1 cellular context compared by ENCODE assay signal in the genomic region with DNA sequence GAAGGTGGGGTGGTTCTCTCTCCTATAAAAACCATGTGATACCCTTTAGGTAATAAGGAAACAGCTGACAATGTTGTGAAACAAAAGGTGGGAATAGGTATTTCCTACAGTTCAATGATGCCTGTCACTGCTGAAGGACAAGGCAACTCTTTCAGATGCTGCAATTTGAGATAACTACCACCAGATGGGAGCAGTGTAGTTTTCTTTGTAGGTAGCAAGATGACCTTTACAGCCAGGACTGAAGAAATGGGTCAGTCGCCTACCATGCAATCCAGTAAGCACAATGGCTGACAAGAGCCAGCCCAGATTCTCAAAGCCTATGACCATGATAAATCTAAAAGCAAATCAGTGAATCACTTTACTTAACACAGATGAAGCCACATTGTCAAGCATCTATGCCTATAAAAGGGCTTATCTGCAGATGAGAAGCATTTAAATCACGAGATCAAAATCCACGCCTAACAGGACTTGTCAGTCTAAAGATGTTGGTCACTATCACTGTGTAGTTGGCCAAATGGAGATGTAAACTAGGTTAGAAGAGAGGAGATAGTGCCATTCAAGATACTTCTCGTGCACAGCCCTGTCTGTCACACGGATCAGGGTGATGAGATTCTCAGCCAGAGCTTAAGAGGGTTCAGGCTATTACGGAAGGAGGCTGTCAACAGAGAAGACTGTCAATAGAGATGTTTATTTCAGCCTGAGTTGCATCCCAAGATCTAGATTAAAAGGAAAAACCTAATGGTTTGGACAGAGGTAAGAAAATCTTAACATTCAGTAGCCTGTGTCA.
A peak's percentile ranks its signal among the peaks of the same experiment; 100 is the strongest.
TF ChIP-seq lines count a peak whose summit lies in the region.

No MANE protein-coding gene starts in this region.

TF ChIP-seq in GM12878, 131 proteins besides CTCF, POLR2A, EP300 and RAD21 (continued from another document):
- TF ChIP-seq, protein P1, sequence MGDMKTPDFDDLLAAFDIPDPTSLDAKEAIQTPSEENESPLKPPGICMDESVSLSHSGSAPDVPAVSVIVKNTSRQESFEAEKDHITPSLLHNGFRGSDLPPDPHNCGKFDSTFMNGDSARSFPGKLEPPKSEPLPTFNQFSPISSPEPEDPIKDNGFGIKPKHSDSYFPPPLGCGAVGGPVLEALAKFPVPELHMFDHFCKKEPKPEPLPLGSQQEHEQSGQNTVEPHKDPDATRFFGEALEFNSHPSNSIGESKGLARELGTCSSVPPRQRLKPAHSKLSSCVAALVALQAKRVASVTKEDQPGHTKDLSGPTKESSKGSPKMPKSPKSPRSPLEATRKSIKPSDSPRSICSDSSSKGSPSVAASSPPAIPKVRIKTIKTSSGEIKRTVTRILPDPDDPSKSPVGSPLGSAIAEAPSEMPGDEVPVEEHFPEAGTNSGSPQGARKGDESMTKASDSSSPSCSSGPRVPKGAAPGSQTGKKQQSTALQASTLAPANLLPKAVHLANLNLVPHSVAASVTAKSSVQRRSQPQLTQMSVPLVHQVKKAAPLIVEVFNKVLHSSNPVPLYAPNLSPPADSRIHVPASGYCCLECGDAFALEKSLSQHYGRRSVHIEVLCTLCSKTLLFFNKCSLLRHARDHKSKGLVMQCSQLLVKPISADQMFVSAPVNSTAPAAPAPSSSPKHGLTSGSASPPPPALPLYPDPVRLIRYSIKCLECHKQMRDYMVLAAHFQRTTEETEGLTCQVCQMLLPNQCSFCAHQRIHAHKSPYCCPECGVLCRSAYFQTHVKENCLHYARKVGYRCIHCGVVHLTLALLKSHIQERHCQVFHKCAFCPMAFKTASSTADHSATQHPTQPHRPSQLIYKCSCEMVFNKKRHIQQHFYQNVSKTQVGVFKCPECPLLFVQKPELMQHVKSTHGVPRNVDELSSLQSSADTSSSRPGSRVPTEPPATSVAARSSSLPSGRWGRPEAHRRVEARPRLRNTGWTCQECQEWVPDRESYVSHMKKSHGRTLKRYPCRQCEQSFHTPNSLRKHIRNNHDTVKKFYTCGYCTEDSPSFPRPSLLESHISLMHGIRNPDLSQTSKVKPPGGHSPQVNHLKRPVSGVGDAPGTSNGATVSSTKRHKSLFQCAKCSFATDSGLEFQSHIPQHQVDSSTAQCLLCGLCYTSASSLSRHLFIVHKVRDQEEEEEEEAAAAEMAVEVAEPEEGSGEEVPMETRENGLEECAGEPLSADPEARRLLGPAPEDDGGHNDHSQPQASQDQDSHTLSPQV (IDR thresholded peaks at IDR 0.05), result no peak
- no peak for TF ChIP-seq SUPT20H (IDR thresholded peaks at IDR 0.05; ENCODE audit: borderline replicate concordance, control insufficient read depth, low read depth, low read length)
- TF ChIP-seq RUNX3 (IDR thresholded peaks at IDR 0.05; ENCODE audit: low read length), result no peak
- TF ChIP-seq STAT3 (IDR thresholded peaks at IDR 0.05; ENCODE audit: low read depth, low read length), result no peak
- TF ChIP-seq RBBP5 (conservative IDR thresholded peaks at IDR 0.05), result no peak
- TF ChIP-seq SMC3 (IDR thresholded peaks at IDR 0.05; ENCODE audit: borderline replicate concordance, low read length), result peak; percentile 88
- TF ChIP-seq, protein P2, sequence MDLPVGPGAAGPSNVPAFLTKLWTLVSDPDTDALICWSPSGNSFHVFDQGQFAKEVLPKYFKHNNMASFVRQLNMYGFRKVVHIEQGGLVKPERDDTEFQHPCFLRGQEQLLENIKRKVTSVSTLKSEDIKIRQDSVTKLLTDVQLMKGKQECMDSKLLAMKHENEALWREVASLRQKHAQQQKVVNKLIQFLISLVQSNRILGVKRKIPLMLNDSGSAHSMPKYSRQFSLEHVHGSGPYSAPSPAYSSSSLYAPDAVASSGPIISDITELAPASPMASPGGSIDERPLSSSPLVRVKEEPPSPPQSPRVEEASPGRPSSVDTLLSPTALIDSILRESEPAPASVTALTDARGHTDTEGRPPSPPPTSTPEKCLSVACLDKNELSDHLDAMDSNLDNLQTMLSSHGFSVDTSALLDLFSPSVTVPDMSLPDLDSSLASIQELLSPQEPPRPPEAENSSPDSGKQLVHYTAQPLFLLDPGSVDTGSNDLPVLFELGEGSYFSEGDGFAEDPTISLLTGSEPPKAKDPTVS (IDR thresholded peaks at IDR 0.05; ENCODE audit: low read depth, low read length), result no peak
- TF ChIP-seq IKZF1 (conservative IDR thresholded peaks at IDR 0.05), result no peak
- TF ChIP-seq RB1 (IDR thresholded peaks at IDR 0.05; ENCODE audit: borderline replicate concordance), result no peak
- no peak for TF ChIP-seq ETV6 (conservative IDR thresholded peaks at IDR 0.05 in 1 of 2, IDR thresholded peaks at IDR 0.05 in 1 of 2; ENCODE audit: borderline replicate concordance in 1 of 2, low read depth in 1 of 2)
- no peak for TF ChIP-seq DPF2 (IDR thresholded peaks at IDR 0.05)
- TF ChIP-seq EGR1 (IDR thresholded peaks at IDR 0.05; ENCODE audit: borderline replicate concordance in 1 of 2, low read depth in 2 of 2, low read length in 2 of 2), result no peak
- TF ChIP-seq ZNF24 (IDR thresholded peaks at IDR 0.05), result no peak
- TF ChIP-seq ZNF622 (IDR thresholded peaks at IDR 0.05), result no peak
- no peak for TF ChIP-seq KLF5 (IDR thresholded peaks at IDR 0.05; ENCODE audit: partially characterized antibody)
- TF ChIP-seq, protein P3, sequence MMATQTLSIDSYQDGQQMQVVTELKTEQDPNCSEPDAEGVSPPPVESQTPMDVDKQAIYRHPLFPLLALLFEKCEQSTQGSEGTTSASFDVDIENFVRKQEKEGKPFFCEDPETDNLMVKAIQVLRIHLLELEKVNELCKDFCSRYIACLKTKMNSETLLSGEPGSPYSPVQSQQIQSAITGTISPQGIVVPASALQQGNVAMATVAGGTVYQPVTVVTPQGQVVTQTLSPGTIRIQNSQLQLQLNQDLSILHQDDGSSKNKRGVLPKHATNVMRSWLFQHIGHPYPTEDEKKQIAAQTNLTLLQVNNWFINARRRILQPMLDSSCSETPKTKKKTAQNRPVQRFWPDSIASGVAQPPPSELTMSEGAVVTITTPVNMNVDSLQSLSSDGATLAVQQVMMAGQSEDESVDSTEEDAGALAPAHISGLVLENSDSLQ (IDR thresholded peaks at IDR 0.05), result peak; percentile 72
- no peak for TF ChIP-seq BHLHE40 (IDR thresholded peaks at IDR 0.05; ENCODE audit: borderline replicate concordance in 1 of 2, low read depth in 2 of 2, low read length in 1 of 2)
- TF ChIP-seq RELA (IDR thresholded peaks at IDR 0.05; ENCODE audit: borderline replicate concordance, partially characterized antibody), result peak; percentile 25
- no peak for TF ChIP-seq NR2C2 (IDR thresholded peaks at IDR 0.05; ENCODE audit: borderline replicate concordance, control insufficient read depth, insufficient read length, low read depth)
- TF ChIP-seq KDM1A (IDR thresholded peaks at IDR 0.05; ENCODE audit: borderline replicate concordance), result no peak
- peak; percentile 76 for TF ChIP-seq YY1 (IDR thresholded peaks at IDR 0.05; ENCODE audit: low read depth, low read length)
- no peak for TF ChIP-seq TARDBP (IDR thresholded peaks at IDR 0.05; ENCODE audit: borderline replicate concordance)
- TF ChIP-seq MYB (IDR thresholded peaks at IDR 0.05; ENCODE audit: borderline replicate concordance, low read depth, low read length), result no peak
- no peak for TF ChIP-seq POLR2AphosphoS2 (IDR thresholded peaks at IDR 0.05; ENCODE audit: low read depth, low read length)
- TF ChIP-seq NR2F1 (conservative IDR thresholded peaks at IDR 0.05), result peak; percentile 89
- no peak for TF ChIP-seq NFIC (IDR thresholded peaks at IDR 0.05; ENCODE audit: low read depth, low read length)
- TF ChIP-seq ESRRA (IDR thresholded peaks at IDR 0.05; ENCODE audit: low read length), result no peak
- TF ChIP-seq NFXL1 (IDR thresholded peaks at IDR 0.05; ENCODE audit: borderline replicate concordance), result no peak
- TF ChIP-seq, protein P4, sequence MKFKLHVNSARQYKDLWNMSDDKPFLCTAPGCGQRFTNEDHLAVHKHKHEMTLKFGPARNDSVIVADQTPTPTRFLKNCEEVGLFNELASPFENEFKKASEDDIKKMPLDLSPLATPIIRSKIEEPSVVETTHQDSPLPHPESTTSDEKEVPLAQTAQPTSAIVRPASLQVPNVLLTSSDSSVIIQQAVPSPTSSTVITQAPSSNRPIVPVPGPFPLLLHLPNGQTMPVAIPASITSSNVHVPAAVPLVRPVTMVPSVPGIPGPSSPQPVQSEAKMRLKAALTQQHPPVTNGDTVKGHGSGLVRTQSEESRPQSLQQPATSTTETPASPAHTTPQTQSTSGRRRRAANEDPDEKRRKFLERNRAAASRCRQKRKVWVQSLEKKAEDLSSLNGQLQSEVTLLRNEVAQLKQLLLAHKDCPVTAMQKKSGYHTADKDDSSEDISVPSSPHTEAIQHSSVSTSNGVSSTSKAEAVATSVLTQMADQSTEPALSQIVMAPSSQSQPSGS (IDR thresholded peaks at IDR 0.05; ENCODE audit: low read length), result no peak
- TF ChIP-seq CHD2 (IDR thresholded peaks at IDR 0.05; ENCODE audit: borderline replicate concordance, low read depth, low read length), result no peak
- no peak for TF ChIP-seq LARP7 (IDR thresholded peaks at IDR 0.05)
- TF ChIP-seq JUNB (IDR thresholded peaks at IDR 0.05), result no peak
- TF ChIP-seq IKZF2 (IDR thresholded peaks at IDR 0.05), result no peak
- no peak for TF ChIP-seq ZBED1 (IDR thresholded peaks at IDR 0.05; ENCODE audit: borderline replicate concordance)
- TF ChIP-seq, protein P5, sequence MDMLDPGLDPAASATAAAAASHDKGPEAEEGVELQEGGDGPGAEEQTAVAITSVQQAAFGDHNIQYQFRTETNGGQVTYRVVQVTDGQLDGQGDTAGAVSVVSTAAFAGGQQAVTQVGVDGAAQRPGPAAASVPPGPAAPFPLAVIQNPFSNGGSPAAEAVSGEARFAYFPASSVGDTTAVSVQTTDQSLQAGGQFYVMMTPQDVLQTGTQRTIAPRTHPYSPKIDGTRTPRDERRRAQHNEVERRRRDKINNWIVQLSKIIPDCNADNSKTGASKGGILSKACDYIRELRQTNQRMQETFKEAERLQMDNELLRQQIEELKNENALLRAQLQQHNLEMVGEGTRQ (IDR thresholded peaks at IDR 0.05; ENCODE audit: borderline replicate concordance, low read depth, low read length), result no peak
- TF ChIP-seq SP1 (IDR thresholded peaks at IDR 0.05; ENCODE audit: low read depth, low read length), result no peak
- no peak for TF ChIP-seq PML (IDR thresholded peaks at IDR 0.05; ENCODE audit: low read length)
- TF ChIP-seq, protein P6, sequence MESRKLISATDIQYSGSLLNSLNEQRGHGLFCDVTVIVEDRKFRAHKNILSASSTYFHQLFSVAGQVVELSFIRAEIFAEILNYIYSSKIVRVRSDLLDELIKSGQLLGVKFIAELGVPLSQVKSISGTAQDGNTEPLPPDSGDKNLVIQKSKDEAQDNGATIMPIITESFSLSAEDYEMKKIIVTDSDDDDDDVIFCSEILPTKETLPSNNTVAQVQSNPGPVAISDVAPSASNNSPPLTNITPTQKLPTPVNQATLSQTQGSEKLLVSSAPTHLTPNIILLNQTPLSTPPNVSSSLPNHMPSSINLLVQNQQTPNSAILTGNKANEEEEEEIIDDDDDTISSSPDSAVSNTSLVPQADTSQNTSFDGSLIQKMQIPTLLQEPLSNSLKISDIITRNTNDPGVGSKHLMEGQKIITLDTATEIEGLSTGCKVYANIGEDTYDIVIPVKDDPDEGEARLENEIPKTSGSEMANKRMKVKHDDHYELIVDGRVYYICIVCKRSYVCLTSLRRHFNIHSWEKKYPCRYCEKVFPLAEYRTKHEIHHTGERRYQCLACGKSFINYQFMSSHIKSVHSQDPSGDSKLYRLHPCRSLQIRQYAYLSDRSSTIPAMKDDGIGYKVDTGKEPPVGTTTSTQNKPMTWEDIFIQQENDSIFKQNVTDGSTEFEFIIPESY (IDR thresholded peaks at IDR 0.05), result no peak
- TF ChIP-seq WRNIP1 (IDR thresholded peaks at IDR 0.05; ENCODE audit: borderline replicate concordance, low read depth, low read length), result no peak
- TF ChIP-seq IRF4 (IDR thresholded peaks at IDR 0.05; ENCODE audit: low read depth, low read length), result 0 out of 2 replicates have a peak, but pooled peaks have one; percentile 15
- no peak for TF ChIP-seq ATF7 (IDR thresholded peaks at IDR 0.05; ENCODE audit: low read depth)
